In the genomic region with DNA sequence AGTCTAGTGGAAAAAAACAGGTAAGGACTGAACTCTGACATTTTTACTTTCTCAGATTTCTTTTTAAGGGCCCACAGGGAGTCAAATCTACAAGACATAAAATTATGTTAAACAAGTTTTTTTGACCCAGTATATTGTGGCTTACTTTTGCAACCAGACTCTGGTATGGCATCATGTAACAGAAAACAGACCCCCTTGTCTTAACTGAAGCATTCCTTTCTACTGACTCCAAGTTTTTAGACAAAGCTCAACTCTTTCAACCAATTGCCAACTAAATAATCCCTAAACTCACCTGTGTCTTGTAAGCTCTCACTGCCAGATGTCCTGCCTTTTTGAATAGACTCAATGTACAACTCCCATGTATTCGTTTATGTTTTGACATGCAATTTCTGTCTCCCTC, we compare ENCODE assay signal across 19 cellular contexts.
DNase-seq lines count a peak whose midpoint lies in the region; ATAC-seq, FAIRE-seq and TF ChIP-seq lines count a peak whose summit lies in the region.
"Had no signal": no experiment of that assay in that cellular context is flagged by ENCODE, and none has a peak within 500 bp of the region (broad histone marks: within the 10 kb centered on the region; RNA-seq: fewer than 3 reads in every experiment).

No MANE protein-coding gene starts in this region.

- DNase-seq in Calu3 (no peak), SK-N-SH (no peak), fibroblast of lung (ENCODE audit: low read depth in 2 of 2) (peak; percentile 4 to 40), mesenchymal stem cell (peak; percentile 47), NCI-H1417 treated with DMSO at 0.1 percent for 48 hours (lab: John Stamatoyannopoulos, UW) (no peak), GM19239 (ENCODE audit: insufficient read length, low spot score) (no peak)
- DNase-seq: HCEC 1CT, KBM-7, NCI-H1048, NCI-H446 treated with DMSO at 0.1 percent for 48 hours, NCI-H774, Right ventricle myocardium superior had no signal

- H4K20me1 ChIP-seq in SK-N-SH (ENCODE audit: insufficient read depth) (no peaks in the 10 kb centered on the region), fibroblast of lung (ENCODE audit: control insufficient read depth, extremely low read depth, insufficient read depth, low read length) (no peaks in the 10 kb centered on the region)

- no peaks in the 10 kb centered on the region for H3K79me1 ChIP-seq in mesenchymal stem cell (replicated peaks; ENCODE audit: low read length, poor library complexity, severe bottlenecking)

- H4K8ac ChIP-seq in mesenchymal stem cell (ENCODE audit: low read length), result no peak overlapping the region

- H3K4me1 ChIP-seq in SK-N-SH (ENCODE audit: control insufficient read depth in 1 of 2, insufficient read depth in 2 of 2, low read depth in 1 of 2, low read length in 1 of 2) (peaks cover 6 to 7% of the 10 kb centered on the region in 2 experiments; a peak in 3 of 4 replicates), fibroblast of lung (ENCODE audit: control insufficient read depth, extremely low read depth, insufficient read depth, low read length) (peaks cover 2% of the 10 kb centered on the region), mesenchymal stem cell (ENCODE audit: control insufficient read depth, insufficient read depth, low read depth, low read length) (no peaks in the 10 kb centered on the region)

- peaks cover 5% of the 10 kb centered on the region for H3F3A ChIP-seq in SK-N-SH (replicated peaks; ENCODE audit: insufficient read depth)

- no peaks in the 10 kb centered on the region for H3K36me3 Mint-ChIP-seq in Calu3 (ENCODE audit: insufficient read depth, unreplicated experiment)

- peaks cover 42% of the 10 kb centered on the region for H3K4me1 Mint-ChIP-seq in Calu3 (ENCODE audit: low read depth, unreplicated experiment)

- no peak overlapping the region for H3K4ac ChIP-seq in mesenchymal stem cell (ENCODE audit: low read depth in 1 of 2, low read length in 2 of 2)

- no TSS peak for BruUV-seq in Calu3 (replicated peaks; lab: Mats Ljungman, UMichigan)

- H3K4me3 ChIP-seq in SK-N-SH (ENCODE audit: low read depth in 2 of 2, low read length in 1 of 2), result no peak overlapping the region
- H3K4me3 ChIP-seq in fibroblast of lung (replicated peaks in 1 of 4; ENCODE audit: control extremely low read depth in 1 of 4, insufficient read depth in 1 of 4, low read depth in 3 of 4, low read length in 4 of 4), result no peak overlapping the region
- H3K4me3 ChIP-seq in mesenchymal stem cell (ENCODE audit: insufficient read depth in 1 of 2, low read depth in 1 of 2, low read length in 2 of 2), result no peak overlapping the region
- H3K4me3 ChIP-seq: GM12878 had no signal

- no peak overlapping the region for H3K4me3 Mint-ChIP-seq in Calu3 (ENCODE audit: low read depth, unreplicated experiment)

- no peaks in the 10 kb centered on the region for H3K36me3 ChIP-seq in SK-N-SH (replicated peaks in 1 of 2; ENCODE audit: control insufficient read depth in 1 of 2, insufficient read depth in 2 of 2, low read length in 1 of 2)
- no peaks in the 10 kb centered on the region for H3K36me3 ChIP-seq in fibroblast of lung (ENCODE audit: control insufficient read depth, insufficient read depth, low read length)
- no peaks in the 10 kb centered on the region for H3K36me3 ChIP-seq in mesenchymal stem cell (ENCODE audit: control insufficient read depth in 1 of 2, insufficient read depth in 2 of 2, low read depth in 1 of 2, low read length in 2 of 2)

- no peak for TF ChIP-seq CTCF in Calu3 (IDR thresholded peaks at IDR 0.05; ENCODE audit: unreplicated experiment)
- no peak for TF ChIP-seq CTCF in SK-N-SH (IDR thresholded peaks at IDR 0.05)
- no peak for TF ChIP-seq CTCF in fibroblast of lung (conservative IDR thresholded peaks at IDR 0.05 in 1 of 2, IDR thresholded peaks at IDR 0.05 in 1 of 2; ENCODE audit: low read depth in 1 of 2, low read length in 2 of 2)

- no peak overlapping the region for H3K14ac ChIP-seq in mesenchymal stem cell (ENCODE audit: low read length in 2 of 2)

- H2AK5ac ChIP-seq in mesenchymal stem cell (ENCODE audit: low read length, severe bottlenecking), result no peak overlapping the region

- peak overlapping the region; percentile 39 for H3K27ac Mint-ChIP-seq in Calu3 (ENCODE audit: unreplicated experiment)

- H2AFZ ChIP-seq in SK-N-SH (ENCODE audit: low read depth) (peak overlapping the region; percentile 52; the same call in 1 of the 2 replicates), fibroblast of lung (ENCODE audit: low read length) (no peak overlapping the region), mesenchymal stem cell (ENCODE audit: low read depth, low read length) (no peak overlapping the region)

- H3K27me3 ChIP-seq in SK-N-SH (ENCODE audit: insufficient read depth) (no peaks in the 10 kb centered on the region), fibroblast of lung (ENCODE audit: control insufficient read depth, insufficient read depth, low read length) (no peaks in the 10 kb centered on the region), mesenchymal stem cell (ENCODE audit: control insufficient read depth in 1 of 2, insufficient read depth in 1 of 2, low read length in 2 of 2) (no peaks in the 10 kb centered on the region)

- ATAC-seq in HG03045 (IDR thresholded peaks at IDR 0.05; ENCODE audit: unreplicated experiment), result no peak
- ATAC-seq in GM18498 (IDR thresholded peaks at IDR 0.05; ENCODE audit: unreplicated experiment), result no peak
- ATAC-seq: GM12878, Panc1 had no signal

- no peaks in the 10 kb centered on the region for H3K27me3 Mint-ChIP-seq in Calu3 (ENCODE audit: unreplicated experiment)

- no peaks in the 10 kb centered on the region for H3K9me3 Mint-ChIP-seq in Calu3 (ENCODE audit: low read depth, unreplicated experiment)

- no peaks in the 10 kb centered on the region for H3K9me3 ChIP-seq in SK-N-SH
- no peaks in the 10 kb centered on the region for H3K9me3 ChIP-seq in fibroblast of lung (ENCODE audit: control insufficient read depth, insufficient read depth, low read depth, low read length)
- no peaks in the 10 kb centered on the region for H3K9me3 ChIP-seq in mesenchymal stem cell (ENCODE audit: control insufficient read depth, low read length)

- TF ChIP-seq EP300 in SK-N-SH (IDR thresholded peaks at IDR 0.05; ENCODE audit: borderline replicate concordance in 1 of 2, low read depth in 1 of 2, low read length in 1 of 2), result peak in 1 of 2 experiments; percentile 77; a peak in 1 of 4 replicates

- H4K91ac ChIP-seq in mesenchymal stem cell (ENCODE audit: low read length), result no peak overlapping the region

- FAIRE-seq in GM19239 (lab: Jason Lieb, UNC), result no peak
- FAIRE-seq: A204.1, GM12878 had no signal

- WGBS in SK-N-SH (ENCODE audit: low lambda C conversion rate), result 17% methylated on average over 1 of the region's 1 CpG
- WGBS in mesenchymal stem cell, result 88% methylated on average over 1 of the region's 1 CpG

- intact Hi-C loops in Calu3 (cut with micrococcal nuclease; ENCODE audit: unreplicated experiment), result loop anchor here (10.0 kb wide), 1 partner anchor 718 kb away; no protein-coding TSS in a partner anchor

- no peaks in the 10 kb centered on the region for H3K9me2 ChIP-seq in SK-N-SH

- no peak overlapping the region for H3K23ac ChIP-seq in mesenchymal stem cell (ENCODE audit: low read length in 2 of 2)

- no peak overlapping the region for H3K18ac ChIP-seq in mesenchymal stem cell (ENCODE audit: low read depth in 1 of 2, low read length in 2 of 2)

- H3K27ac ChIP-seq in SK-N-SH (ENCODE audit: low read depth in 2 of 2, low read length in 1 of 2) (peak overlapping the region in 1 of 2 experiments; percentile 75; a peak in 1 of 4 replicates), fibroblast of lung (ENCODE audit: insufficient read depth, low read length) (no peak overlapping the region), mesenchymal stem cell (ENCODE audit: low read length, poor library complexity, severe bottlenecking) (no peak overlapping the region)
- H3K27ac ChIP-seq: C4-2B, HL-60 had no signal

- no peak overlapping the region for H3K9ac ChIP-seq in SK-N-SH
- no peak overlapping the region for H3K9ac ChIP-seq in fibroblast of lung (ENCODE audit: insufficient read depth, low read length)
- no peak overlapping the region for H3K9ac ChIP-seq in mesenchymal stem cell (ENCODE audit: low read length)

- no peak for TF ChIP-seq RAD21 in SK-N-SH (IDR thresholded peaks at IDR 0.05; ENCODE audit: low read length)

- H2BK12ac ChIP-seq in mesenchymal stem cell (ENCODE audit: low read length in 2 of 2), result no peak overlapping the region

- H2BK120ac ChIP-seq in mesenchymal stem cell (ENCODE audit: low read depth, low read length), result no peak overlapping the region

- H3K4me2 ChIP-seq in SK-N-SH (no peak overlapping the region), fibroblast of lung (ENCODE audit: extremely low read depth, insufficient read depth, low read length) (no peak overlapping the region), mesenchymal stem cell (ENCODE audit: low read length, poor library complexity, severe bottlenecking) (no peak overlapping the region)

- H2BK5ac ChIP-seq in mesenchymal stem cell (ENCODE audit: low read depth, low read length, poor library complexity, severe bottlenecking), result no peak overlapping the region

- H2BK15ac ChIP-seq in mesenchymal stem cell (ENCODE audit: low read depth, poor library complexity, severe bottlenecking), result no peak overlapping the region

- CTCF ChIA-PET in Calu3 (lab: Charles Lee) (interaction anchor here (1.7 kb wide), 1 partner anchor 113 kb away, joined by 4 read pairs; no protein-coding TSS in a partner anchor), SK-N-SH (lab: Yijun Ruan, JAX) (interaction anchor here (1.3 kb wide), 1 partner anchor 273 kb away, joined by 4 read pairs; no protein-coding TSS in a partner anchor)

- no peaks in the 10 kb centered on the region for H3K79me2 ChIP-seq in SK-N-SH (ENCODE audit: insufficient read depth)
- H3K79me2 ChIP-seq in fibroblast of lung (ENCODE audit: control insufficient read depth, insufficient read depth, low read length), result no peaks in the 10 kb centered on the region

- POLR2A ChIA-PET in SK-N-SH (lab: Yijun Ruan, JAX), result no interaction called here

TF ChIP-seq in SK-N-SH, 30 proteins besides CTCF, POLR2A, EP300 and RAD21 (continues in another document):
- TF ChIP-seq, protein P1, sequence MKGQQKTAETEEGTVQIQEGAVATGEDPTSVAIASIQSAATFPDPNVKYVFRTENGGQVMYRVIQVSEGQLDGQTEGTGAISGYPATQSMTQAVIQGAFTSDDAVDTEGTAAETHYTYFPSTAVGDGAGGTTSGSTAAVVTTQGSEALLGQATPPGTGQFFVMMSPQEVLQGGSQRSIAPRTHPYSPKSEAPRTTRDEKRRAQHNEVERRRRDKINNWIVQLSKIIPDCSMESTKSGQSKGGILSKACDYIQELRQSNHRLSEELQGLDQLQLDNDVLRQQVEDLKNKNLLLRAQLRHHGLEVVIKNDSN (IDR thresholded peaks at IDR 0.05; ENCODE audit: borderline replicate concordance, low read depth), result no peak
- TF ChIP-seq JUND (IDR thresholded peaks at IDR 0.05) (peak; percentile 53; the same call in 1 of the 2 replicates), TCF12 (IDR thresholded peaks at IDR 0.05) (peak; percentile 93), GATA2 (CRISPR knock-in tag; IDR thresholded peaks at IDR 0.05) (no peak), NFIC (IDR thresholded peaks at IDR 0.05; ENCODE audit: borderline replicate concordance) (peak; percentile 13; the same call in 1 of the 2 replicates), SMC3 (IDR thresholded peaks at IDR 0.05; ENCODE audit: low read depth, low read length) (no peak)

Comparison
In these comparisons a context has a peak if more than half of its experiments do, and no peak if none do; other contexts are left out.
1. DNase-seq: peak in fibroblast of lung (2 of 2) and mesenchymal stem cell (single experiment); none in Calu3 (single experiment), SK-N-SH (single experiment), NCI-H1417 treated with DMSO at 0.1 percent for 48 hours (single experiment) and GM19239 (single experiment).